In genomic region chr16:89656435-89657121, GRCh38 we compare ENCODE assay signal across 8 cellular contexts. TPM values are rescaled to one million over a fixed set of nuclear protein-coding genes. Genes with fewer than 3 reads are reported as not detected.
DNase-seq lines count a peak whose midpoint lies in the region; ATAC-seq and TF ChIP-seq lines count a peak whose summit lies in the region.

No MANE protein-coding gene starts in this region.

- TF ChIP-seq CTCF in brain (conservative IDR thresholded peaks at IDR 0.05) (no peak), lower lobe of right lung (IDR thresholded peaks at IDR 0.05) (no peak), transverse colon (IDR thresholded peaks at IDR 0.05) (no peak)

- peaks cover 48% of the 10 kb centered on the region for H3K4me1 Mint-ChIP-seq in activated CD4-positive, alpha-beta T cell treated with anti-CD3 and anti-CD28 coated beads, Interleukin-2, amount 10 ng/mL, durations not matched to agents 7 days and 5 days
- H3K4me1 Mint-ChIP-seq in brain: peaks cover 34% of the 10 kb centered on the region

- CTCF ChIA-PET in activated CD4-positive, alpha-beta T cell treated with anti-CD3 and anti-CD28 coated beads, Interleukin-2, amount 10 ng/mL, durations not matched to agents 7 days and 5 days (lab: Charles Lee): interaction anchor here (2.1 kb wide), 1 partner anchor 44 kb away, joined by 13 read pairs; no protein-coding TSS in a partner anchor

- in situ Hi-C loops in transverse colon (cut with MboI; ENCODE audit: low pct_ligation_motif_present in 1 of 4, low pct_unique_long_range_greater_than_20kb in 1 of 4, low sequenced_read_pairs in 3 of 4): no loop called here

- peaks cover 30% of the 10 kb centered on the region for H3K36me3 ChIP-seq in lower lobe of right lung
- no peaks in the 10 kb centered on the region for H3K36me3 ChIP-seq in transverse colon

- no peak for ATAC-seq in lower lobe of right lung

- no peaks in the 10 kb centered on the region for H3K9me3 ChIP-seq in lower lobe of right lung
- H3K9me3 ChIP-seq in transverse colon: no peaks in the 10 kb centered on the region

- no peaks in the 10 kb centered on the region for H3K9me3 Mint-ChIP-seq in activated CD4-positive, alpha-beta T cell treated with anti-CD3 and anti-CD28 coated beads, Interleukin-2, amount 10 ng/mL, durations not matched to agents 7 days and 5 days
- peaks cover 0 to 5% (median 0%) of the 10 kb centered on the region in 5 experiments for H3K9me3 Mint-ChIP-seq in brain

- H3K27ac ChIP-seq in lower lobe of right lung (peak overlapping the region; percentile 31), transverse colon (peak overlapping the region; percentile 79 to 93 (median 90))

- peak overlapping the region; percentile 79 for H3K4me3 Mint-ChIP-seq in activated CD4-positive, alpha-beta T cell treated with anti-CD3 and anti-CD28 coated beads, Interleukin-2, amount 10 ng/mL, durations not matched to agents 7 days and 5 days
- peak overlapping the region; percentile 80 to 98 (median 94) for H3K4me3 Mint-ChIP-seq in brain

- 9 to 38% methylated on average over 6 to 32 of the region's 32 CpGs for WGBS in transverse colon (ENCODE audit: low coverage in 1 of 2), 2 donors

- peaks cover 27% of the 10 kb centered on the region for H3K36me3 Mint-ChIP-seq in activated CD4-positive, alpha-beta T cell treated with anti-CD3 and anti-CD28 coated beads, Interleukin-2, amount 10 ng/mL, durations not matched to agents 7 days and 5 days (ENCODE audit: low read depth)
- H3K36me3 Mint-ChIP-seq in brain: peaks cover 44% of the 10 kb centered on the region

- TF ChIP-seq POLR2A in transverse colon (IDR thresholded peaks at IDR 0.05): no peak

- no peak for TF ChIP-seq EP300 in transverse colon (IDR thresholded peaks at IDR 0.05; ENCODE audit: low read depth)

- H3K4me1 ChIP-seq in lower lobe of right lung (peaks cover 22% of the 10 kb centered on the region), transverse colon (peaks cover 13 to 39% (median 21%) of the 10 kb centered on the region in 4 donors)

- peak overlapping the region; percentile 75 for H3K27ac Mint-ChIP-seq in activated CD4-positive, alpha-beta T cell treated with anti-CD3 and anti-CD28 coated beads, Interleukin-2, amount 10 ng/mL, durations not matched to agents 7 days and 5 days
- peak overlapping the region in 3 of 5 experiments; percentile 45 to 72 (median 60) for H3K27ac Mint-ChIP-seq in brain

- POLR2A ChIA-PET in activated CD4-positive, alpha-beta T cell treated with anti-CD3 and anti-CD28 coated beads, Interleukin-2, amount 10 ng/mL, durations not matched to agents 7 days and 5 days (lab: Charles Lee): no interaction called here

- no peaks in the 10 kb centered on the region for H3K27me3 ChIP-seq in lower lobe of right lung (ENCODE audit: low read depth)
- H3K27me3 ChIP-seq in transverse colon: no peaks in the 10 kb centered on the region

- no peak for DNase-seq in activated CD4-positive, alpha-beta T cell treated with anti-CD3 and anti-CD28 coated beads, Interleukin-2, amount 10 ng/mL, durations not matched to agents 7 days and 5 days
- no peak for DNase-seq in activated CD4-positive, alpha-beta T cell treated with anti-CD3 and anti-CD28 coated beads, Interleukin-2, amount 50 U/mL, for 1 hour
- peak; percentile 46 for DNase-seq in lower lobe of right lung
- DNase-seq in transverse colon: no peak
- no peak for DNase-seq in stimulated activated naive CD4-positive, alpha-beta T cell treated with Interleukin-2 at 50 U/mL for 16 hours (lab: John Stamatoyannopoulos, UW)
- no peak for DNase-seq in OCI-M2 (lab: John Stamatoyannopoulos, UW; ENCODE audit: unreplicated experiment)
- DNase-seq in NCI-H510A (lab: John Stamatoyannopoulos, UW): no peak

- intact Hi-C loops in lower lobe of right lung (cut with DNase I) (no loop called here), transverse colon (cut with DNase I; ENCODE audit: low total_unique reads) (no loop called here)

- H3K27me3 Mint-ChIP-seq in activated CD4-positive, alpha-beta T cell treated with anti-CD3 and anti-CD28 coated beads, Interleukin-2, amount 10 ng/mL, durations not matched to agents 7 days and 5 days: no peaks in the 10 kb centered on the region
- no peaks in the 10 kb centered on the region for H3K27me3 Mint-ChIP-seq in brain

- peak overlapping the region; percentile 91 for H3K4me3 ChIP-seq in lower lobe of right lung
- H3K4me3 ChIP-seq in transverse colon: peak overlapping the region; percentile 88 to 95 (median 94)

RNA-seq across cellular contexts. Expression of gene CHMP1A, which starts 0.9 kb away (rescaled TPM):
- 100 to 1,000 TPM in 1 of 2 experiments, 10 to 100 TPM in 1; 77.6 to 102 TPM for total RNA-seq in activated CD4-positive, alpha-beta T cell treated with anti-CD3 and anti-CD28 coated beads, Interleukin-2, amount 10 ng/mL, durations not matched to agents 7 days and 5 days
- polyA plus RNA-seq in brain (ENCODE audit: insufficient read depth, low read depth, low replicate concordance): 100 TPM
- total RNA-seq in lower lobe of right lung (70.4 TPM), transverse colon (100 to 1,000 TPM; 131 to 184 (median 144) TPM)

RNA-seq across cellular contexts. Expression of gene SPATA33, which starts 1.1 kb away (rescaled TPM):
- 10 to 100 TPM; 14.5 to 14.8 TPM for total RNA-seq in activated CD4-positive, alpha-beta T cell treated with anti-CD3 and anti-CD28 coated beads, Interleukin-2, amount 10 ng/mL, durations not matched to agents 7 days and 5 days
- 37.2 TPM for polyA plus RNA-seq in brain (ENCODE audit: insufficient read depth, low read depth, low replicate concordance)
- 9.7 TPM for total RNA-seq in lower lobe of right lung
- 10 to 100 TPM in 1 of 4 donors, 1 to 10 TPM in 3; 4.4 to 10.1 (median 7.4) TPM for total RNA-seq in transverse colon

RNA-seq across cellular contexts. Expression of gene CDK10, which starts 29.9 kb away (rescaled TPM):
- total RNA-seq in activated CD4-positive, alpha-beta T cell treated with anti-CD3 and anti-CD28 coated beads, Interleukin-2, amount 10 ng/mL, durations not matched to agents 7 days and 5 days: 10 to 100 TPM; 83.1 to 96.8 TPM
- polyA plus RNA-seq in brain (ENCODE audit: insufficient read depth, low read depth, low replicate concordance): 34.8 TPM
- 79.6 TPM for total RNA-seq in lower lobe of right lung
- 100 to 1,000 TPM in 1 of 4 donors, 10 to 100 TPM in 3; 69.6 to 304 (median 74.2) TPM for total RNA-seq in transverse colon

RNA-seq across cellular contexts. Expression of gene DPEP1, which starts 43.1 kb away (rescaled TPM):
- not detected for total RNA-seq in activated CD4-positive, alpha-beta T cell treated with anti-CD3 and anti-CD28 coated beads, Interleukin-2, amount 10 ng/mL, durations not matched to agents 7 days and 5 days
- polyA plus RNA-seq in brain (ENCODE audit: insufficient read depth, low read depth, low replicate concordance): 0.59 TPM
- total RNA-seq in lower lobe of right lung (0.59 TPM), transverse colon (1 to 10 TPM in 3 of 4 donors, not detected in 1; 1.3 to 4.0 (median 1.4) TPM)

RNA-seq across cellular contexts. Expression of gene SPATA2L, which starts 44.9 kb away (rescaled TPM):
- 1 to 10 TPM; 5.3 to 8.0 TPM for total RNA-seq in activated CD4-positive, alpha-beta T cell treated with anti-CD3 and anti-CD28 coated beads, Interleukin-2, amount 10 ng/mL, durations not matched to agents 7 days and 5 days
- 14.3 TPM for polyA plus RNA-seq in brain (ENCODE audit: insufficient read depth, low read depth, low replicate concordance)
- 10.3 TPM for total RNA-seq in lower lobe of right lung
- total RNA-seq in transverse colon: 10 to 100 TPM; 30.8 to 83.0 (median 60.6) TPM
